ENCODE assay signal across 8 cellular contexts in the genomic region with DNA sequence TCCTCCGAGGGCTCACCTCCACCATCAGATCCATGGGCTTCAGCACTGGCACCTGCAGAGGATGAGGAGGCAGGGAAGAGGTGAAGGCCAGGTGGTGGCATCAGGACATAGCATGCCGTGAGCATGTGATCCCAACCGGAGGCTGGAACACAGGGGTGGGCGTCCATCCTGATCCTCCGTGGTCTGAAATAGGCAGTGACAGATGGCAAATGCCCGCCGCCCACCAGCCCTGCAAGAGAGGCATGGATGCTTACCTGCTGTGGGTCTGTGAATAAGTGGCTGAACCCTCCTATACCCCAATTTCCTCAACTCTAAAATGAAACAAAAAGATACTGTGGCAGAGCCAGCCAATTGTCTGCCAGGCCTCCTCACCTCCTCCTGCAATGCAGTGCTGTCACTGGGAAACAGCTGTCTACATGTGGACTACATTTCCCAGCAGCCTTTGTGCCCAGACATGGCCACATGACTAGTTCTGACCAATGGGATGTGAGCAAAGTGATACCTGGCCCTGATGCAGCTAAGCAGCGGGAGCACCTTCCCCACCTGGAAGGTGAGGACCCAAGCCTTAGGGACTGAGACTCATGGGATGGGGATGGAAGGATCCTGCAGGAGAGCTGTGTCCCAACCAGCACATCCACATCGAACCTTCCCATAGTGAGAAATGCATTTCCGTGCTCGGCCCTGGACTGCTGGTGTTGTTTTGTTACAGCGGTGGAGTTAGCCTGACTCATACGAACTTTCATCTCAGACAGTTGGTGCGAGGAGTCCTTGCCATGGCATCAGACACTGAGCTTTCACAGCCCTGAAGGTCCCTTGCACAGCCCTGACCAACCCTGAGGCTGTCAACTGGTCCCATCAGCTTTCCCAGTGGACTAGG.
DNase-seq lines count a peak whose midpoint lies in the region; TF ChIP-seq lines count a peak whose summit lies in the region.

No MANE protein-coding gene starts in this region.

- no peak overlapping the region for H3K27ac Mint-ChIP-seq in HFFc6

- no peaks in the 10 kb centered on the region for H3K36me3 Mint-ChIP-seq in HFFc6 (ENCODE audit: low read depth)

- TF ChIP-seq CTCF in HFFc6 (IDR thresholded peaks at IDR 0.05): no peak
- no peak for TF ChIP-seq CTCF in dorsolateral prefrontal cortex (IDR thresholded peaks at IDR 0.05 in 54 of 56, conservative IDR thresholded peaks at IDR 0.05 in 2 of 56; ENCODE audit: low read depth in 1 of 56, partially characterized antibody in 56 of 56)

- no peaks in the 10 kb centered on the region for H3K27me3 ChIP-seq in dorsolateral prefrontal cortex

- peak; percentile 54 for DNase-seq in activated CD8-positive, alpha-beta memory T cell treated with anti-CD3 and anti-CD28 coated beads, Interleukin-2, amount 50 U/mL, for 48 hours
- DNase-seq in activated CD8-positive, alpha-beta memory T cell treated with anti-CD3 and anti-CD28 coated beads for 24 hours: no peak
- DNase-seq in HFFc6 (peak; percentile 28), NCI-H69 (lab: John Stamatoyannopoulos, UW) (peak; percentile 49), dorsolateral prefrontal cortex (peak in 5 of 10 donors; percentile 47 to 75 (median 63)), posterior vena cava (ENCODE audit: low spot score) (peak; percentile 60), pons (ENCODE audit: low spot score) (no peak)
- no peak for DNase-seq in effector CD8-positive, alpha-beta T cell (lab: John Stamatoyannopoulos, UW)

- peaks cover 46% of the 10 kb centered on the region for H3K27me3 Mint-ChIP-seq in HFFc6 (ENCODE audit: insufficient read depth)

- no peaks in the 10 kb centered on the region for H3K9me3 Mint-ChIP-seq in HFFc6

- no peak overlapping the region for H3K4me3 Mint-ChIP-seq in HFFc6

- H3K27ac ChIP-seq in dorsolateral prefrontal cortex: peak overlapping the region in 32 of 59 donors; percentile 2 to 73 (median 48)

- intact Hi-C loops in dorsolateral prefrontal cortex (cut with DNase I): loop anchor here in 1 of 2 donors (10.0 kb wide), 1 partner anchor 172 kb away; no protein-coding TSS in a partner anchor
- intact Hi-C loops in posterior vena cava (cut with DNase I): no loop called here

- H3K4me3 ChIP-seq in dorsolateral prefrontal cortex: no peak overlapping the region

- no peaks in the 10 kb centered on the region for H3K4me1 Mint-ChIP-seq in HFFc6 (ENCODE audit: low read depth)

Comparison
In these comparisons a context has a peak if more than half of its experiments do, and no peak if none do; other contexts are left out.
1. DNase-seq: peak in activated CD8-positive, alpha-beta memory T cell treated with anti-CD3 and anti-CD28 coated beads, Interleukin-2, amount 50 U/mL, for 48 hours (single experiment), HFFc6 (single experiment), NCI-H69 (single experiment) and posterior vena cava (single experiment); none in activated CD8-positive, alpha-beta memory T cell treated with anti-CD3 and anti-CD28 coated beads for 24 hours (single experiment), pons (single experiment) and effector CD8-positive, alpha-beta T cell (single experiment).